15 cellular contexts compared by ENCODE assay signal in genomic region chr6:15761045-15761502, GRCh38.
DNase-seq lines count a peak whose midpoint lies in the region; ATAC-seq, FAIRE-seq and TF ChIP-seq lines count a peak whose summit lies in the region.
"Had no signal": no experiment of that assay in that cellular context is flagged by ENCODE, and none has a peak within 500 bp of the region (broad histone marks: within the 10 kb centered on the region; RNA-seq: fewer than 3 reads in every experiment).

No MANE protein-coding gene starts in this region.

- H3K4me3 ChIP-seq in HEK293 (ENCODE audit: low read depth, low read length) (no peak overlapping the region), pancreas (no peak overlapping the region)
- H3K4me3 ChIP-seq: SK-N-MC had no signal

- H3K4me1 ChIP-seq in HEK293 (ENCODE audit: control insufficient read depth, insufficient read depth, low read length), result peaks cover 6% of the 10 kb centered on the region; the same call in 1 of the 2 replicates
- peaks cover 4 to 23% (median 12%) of the 10 kb centered on the region in 3 donors for H3K4me1 ChIP-seq in pancreas

- whole genome bisulfite sequencing in pancreas, 2 donors, result 12 to 20% methylated on average over 2 of the region's 2 CpGs

- no peaks in the 10 kb centered on the region for H3K27me3 ChIP-seq in pancreas

- no peak overlapping the region for H3K27ac ChIP-seq in HEK293 (ENCODE audit: extremely low read depth, low read depth, low read length)
- no peak overlapping the region for H3K27ac ChIP-seq in pancreas
- H3K27ac ChIP-seq: SK-N-MC had no signal

- H3K9me3 ChIP-seq in HEK293 (ENCODE audit: control insufficient read depth, insufficient read depth, low read depth, low read length), result no peaks in the 10 kb centered on the region
- H3K9me3 ChIP-seq in pancreas, result no peaks in the 10 kb centered on the region
- H3K9me3 ChIP-seq: Caco-2 had no signal

- intact Hi-C loops in pancreas (cut with DNase I), result no loop called here

- TF ChIP-seq CTCF in HEK293 (tag by site-specific recombination; IDR thresholded peaks at IDR 0.05) (no peak), pancreas (IDR thresholded peaks at IDR 0.05) (no peak), GM13976 (IDR thresholded peaks at IDR 0.05; ENCODE audit: borderline replicate concordance, control extremely low read depth, extremely low read depth, insufficient read depth, missing control alignments) (no peak)

- peak; percentile 76 for DNase-seq in DMS153 (lab: John Stamatoyannopoulos, UW)
- peak; percentile 72 for DNase-seq in NCI-H748 (lab: John Stamatoyannopoulos, UW; ENCODE audit: unreplicated experiment)
- no peak for DNase-seq in pancreas
- DNase-seq in COLO668 (lab: John Stamatoyannopoulos, UW; ENCODE audit: unreplicated experiment), result no peak
- no peak for DNase-seq in GM13976 (ENCODE audit: low spot score)
- DNase-seq in NCI-H524 (lab: John Stamatoyannopoulos, UW), result no peak
- DNase-seq: ACHN, Caco-2, DMS79 treated with DMSO at 0.1 percent for 48 hours, H9, NCI-H1436 treated with DMSO at 0.1 percent for 48 hours, Right ventricle myocardium superior had no signal

- H3K36me3 ChIP-seq in HEK293 (ENCODE audit: control insufficient read depth in 2 of 2, insufficient read depth in 1 of 2, low read length in 2 of 2) (no peaks in the 10 kb centered on the region), pancreas (no peaks in the 10 kb centered on the region)

- POLR2A ChIA-PET in HEK293 (lab: Yijun Ruan, JAX), result no interaction called here

- in situ Hi-C loops in GM13976 (cut with MboI; ENCODE audit: low sequenced_read_pairs, unreplicated experiment), result no loop called here

- CTCF ChIA-PET in HEK293 (lab: Yijun Ruan, JAX), result interaction anchor here (0.7 kb wide), 1 partner anchor 18 kb away, joined by 3 read pairs; no protein-coding TSS in a partner anchor

- peak; percentile 71 to 83 (median 77) for ATAC-seq in pancreas

- no peak for FAIRE-seq in pancreas (lab: Jason Lieb, UNC)
- FAIRE-seq: RCC 7860 had no signal

TF ChIP-seq in HEK293, 187 proteins besides CTCF, POLR2A, EP300 and RAD21 (continues in another document):
- no peak for TF ChIP-seq ZIC2 (tag by site-specific recombination; IDR thresholded peaks at IDR 0.05)
- no peak for TF ChIP-seq ZNF555 (tag by site-specific recombination; conservative IDR thresholded peaks at IDR 0.05)
- peak; percentile 72 for TF ChIP-seq ZNF692 (tag by site-specific recombination; IDR thresholded peaks at IDR 0.05)
- 0 out of 2 replicates have a peak, but pooled peaks have one; percentile 24 for TF ChIP-seq HIC1 (tag by site-specific recombination; IDR thresholded peaks at IDR 0.05)
- peak; percentile 75 for TF ChIP-seq PRDM10 (tag by site-specific recombination; IDR thresholded peaks at IDR 0.05)
- peak; percentile 44; the same call in 1 of the 2 replicates for TF ChIP-seq ZNF324 (tag by site-specific recombination; IDR thresholded peaks at IDR 0.05)
- 0 out of 2 replicates have a peak, but pooled peaks have one; percentile 42 for TF ChIP-seq ZNF600 (tag by site-specific recombination; IDR thresholded peaks at IDR 0.05)
- peak; percentile 86 for TF ChIP-seq OSR2 (tag by site-specific recombination; IDR thresholded peaks at IDR 0.05)
- TF ChIP-seq ZNF394 (tag by site-specific recombination; IDR thresholded peaks at IDR 0.05; ENCODE audit: borderline replicate concordance), result peak; percentile 49; the same call in 1 of the 2 replicates
- TF ChIP-seq ZBTB48 (tag by site-specific recombination; IDR thresholded peaks at IDR 0.05), result no peak
- 0 out of 2 replicates have a peak, but pooled peaks have one; percentile 30 for TF ChIP-seq KLF10 (tag by site-specific recombination; IDR thresholded peaks at IDR 0.05)
- no peak for TF ChIP-seq ZXDB (tag by site-specific recombination; IDR thresholded peaks at IDR 0.05)
- no peak for TF ChIP-seq SP2 (tag by site-specific recombination; IDR thresholded peaks at IDR 0.05)
- no peak for TF ChIP-seq ZNF660 (tag by site-specific recombination; IDR thresholded peaks at IDR 0.05)
- TF ChIP-seq TCF7L2 (IDR thresholded peaks at IDR 0.05; ENCODE audit: borderline replicate concordance, low read depth, low read length), result no peak
- peak; percentile 80; the same call in 1 of the 2 replicates for TF ChIP-seq ZNF639 (tag by site-specific recombination; IDR thresholded peaks at IDR 0.05)
- TF ChIP-seq SP7 (tag by site-specific recombination; IDR thresholded peaks at IDR 0.05), result peak; percentile 75
- TF ChIP-seq KLF8 (tag by site-specific recombination; IDR thresholded peaks at IDR 0.05), result peak; percentile 54; the same call in 1 of the 2 replicates
- TF ChIP-seq ZNF416 (tag by site-specific recombination; IDR thresholded peaks at IDR 0.05), result no peak
- peak; percentile 80 for TF ChIP-seq ZBTB21 (tag by site-specific recombination; IDR thresholded peaks at IDR 0.05)

Comparison
In these comparisons a context has a peak if more than half of its experiments do, and no peak if none do; other contexts are left out.
1. DNase-seq: peak in DMS153 (single experiment) and NCI-H748 (single experiment); none in pancreas (0 of 6), COLO668 (single experiment), GM13976 (single experiment) and NCI-H524 (0 of 2).